16 cellular contexts compared by ENCODE assay signal in the genomic region with DNA sequence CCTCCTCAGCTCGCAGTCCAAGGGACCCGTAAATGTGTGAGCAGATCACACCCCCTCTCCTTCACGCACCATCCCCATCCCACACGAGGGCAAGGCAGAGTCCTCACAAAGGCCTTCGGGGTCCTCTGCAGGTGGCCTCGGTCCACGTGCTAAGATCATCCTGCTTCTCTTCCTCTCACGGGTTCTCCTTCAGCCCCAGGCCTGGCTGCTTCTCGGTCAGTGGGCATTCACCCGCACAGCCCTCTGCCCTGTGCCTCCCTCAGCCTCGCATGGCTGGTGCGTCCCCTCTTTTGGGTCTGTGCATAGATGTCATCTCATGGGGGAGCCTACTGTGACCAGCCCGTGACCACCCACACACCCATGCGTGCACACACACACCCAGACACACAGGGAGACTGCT. TPM values are rescaled to one million over a fixed set of nuclear protein-coding genes. Genes with fewer than 3 reads are reported as not detected.
DNase-seq lines count a peak whose midpoint lies in the region; ATAC-seq and TF ChIP-seq lines count a peak whose summit lies in the region.
"Had no signal": no experiment of that assay in that cellular context is flagged by ENCODE, and none has a peak within 500 bp of the region (broad histone marks: within the 10 kb centered on the region; RNA-seq: fewer than 3 reads in every experiment).

No MANE protein-coding gene starts in this region.

- H3K4me1 Mint-ChIP-seq in endothelial cell (ENCODE audit: unreplicated experiment): no peaks in the 10 kb centered on the region
- H3K4me1 Mint-ChIP-seq: B cell; CD4-positive, alpha-beta memory T cell; GM23338; H9 had no signal

- no peak for ATAC-seq in SK-N-SH treated with all-trans-retinoic acid at 6 μM for 48 hours
- ATAC-seq: GM23338 had no signal

- no peak overlapping the region for H3K27ac Mint-ChIP-seq in endothelial cell (ENCODE audit: unreplicated experiment)
- H3K27ac Mint-ChIP-seq: B cell; CD4-positive, alpha-beta memory T cell; GM23338; H9 had no signal

- DNase-seq in left ventricle myocardium inferior (peak; percentile 3), cardiac septum (ENCODE audit: low spot score) (no peak), endothelial cell (ENCODE audit: low spot score) (no peak), posterior vena cava (ENCODE audit: low spot score) (peak; percentile 51), NCI-H446 treated with DMSO at 0.1 percent for 48 hours (lab: John Stamatoyannopoulos, UW) (no peak), NCI-H1436 treated with DMSO at 0.1 percent for 48 hours (lab: John Stamatoyannopoulos, UW) (no peak)
- DNase-seq: CD4-positive, alpha-beta memory T cell; DMS153; DMS79 treated with DMSO at 0.1 percent for 48 hours; EL; H9 had no signal

- H3K4me3 Mint-ChIP-seq in endothelial cell (ENCODE audit: unreplicated experiment): peak overlapping the region; percentile 62
- H3K4me3 Mint-ChIP-seq: B cell; CD4-positive, alpha-beta memory T cell; GM23338; H9 had no signal

- H3K9me3 ChIP-seq in left ventricle myocardium inferior (replicated peaks): peaks cover 34% of the 10 kb centered on the region

- peaks cover 15% of the 10 kb centered on the region for H3K27me3 Mint-ChIP-seq in endothelial cell (ENCODE audit: unreplicated experiment)

- no peak overlapping the region for H3K27ac ChIP-seq in left ventricle myocardium inferior (replicated peaks)
- H3K27ac ChIP-seq: C4-2B had no signal

- H3K27me3 ChIP-seq in left ventricle myocardium inferior (ENCODE audit: low read depth): peaks cover 19% of the 10 kb centered on the region

- H3K36me3 ChIP-seq in left ventricle myocardium inferior: no peaks in the 10 kb centered on the region

- H3K9me3 Mint-ChIP-seq in endothelial cell (ENCODE audit: unreplicated experiment): peaks cover 32% of the 10 kb centered on the region

- H3K4me3 ChIP-seq in left ventricle myocardium inferior: no peak overlapping the region
- H3K4me3 ChIP-seq: GM23338 had no signal

- H3K36me3 Mint-ChIP-seq in endothelial cell (ENCODE audit: low read depth, unreplicated experiment): peaks cover 22% of the 10 kb centered on the region
- H3K36me3 Mint-ChIP-seq: CD4-positive, alpha-beta memory T cell had no signal

- no peaks in the 10 kb centered on the region for H3K4me1 ChIP-seq in left ventricle myocardium inferior

- no peak for TF ChIP-seq CTCF in left ventricle myocardium inferior (IDR thresholded peaks at IDR 0.05; ENCODE audit: borderline replicate concordance)
- no peak for TF ChIP-seq CTCF in endothelial cell (IDR thresholded peaks at IDR 0.05; ENCODE audit: unreplicated experiment)

- intact Hi-C loops in left ventricle myocardium inferior (cut with micrococcal nuclease): no loop called here
- intact Hi-C loops in cardiac septum (cut with DNase I): no loop called here
- intact Hi-C loops in posterior vena cava (cut with DNase I): no loop called here

TF ChIP-seq in SK-N-SH treated with all-trans-retinoic acid at 6 μM for 48 hours, 23 proteins besides CTCF, POLR2A, EP300 and RAD21:
- no peak for TF ChIP-seq OSR1 (CRISPR knock-in tag; IDR thresholded peaks at IDR 0.05)
- TF ChIP-seq CSDC2 (CRISPR knock-in tag; IDR thresholded peaks at IDR 0.05): no peak
- no peak for TF ChIP-seq BACH2 (CRISPR knock-in tag; IDR thresholded peaks at IDR 0.05; ENCODE audit: borderline replicate concordance)
- TF ChIP-seq, protein P1, sequence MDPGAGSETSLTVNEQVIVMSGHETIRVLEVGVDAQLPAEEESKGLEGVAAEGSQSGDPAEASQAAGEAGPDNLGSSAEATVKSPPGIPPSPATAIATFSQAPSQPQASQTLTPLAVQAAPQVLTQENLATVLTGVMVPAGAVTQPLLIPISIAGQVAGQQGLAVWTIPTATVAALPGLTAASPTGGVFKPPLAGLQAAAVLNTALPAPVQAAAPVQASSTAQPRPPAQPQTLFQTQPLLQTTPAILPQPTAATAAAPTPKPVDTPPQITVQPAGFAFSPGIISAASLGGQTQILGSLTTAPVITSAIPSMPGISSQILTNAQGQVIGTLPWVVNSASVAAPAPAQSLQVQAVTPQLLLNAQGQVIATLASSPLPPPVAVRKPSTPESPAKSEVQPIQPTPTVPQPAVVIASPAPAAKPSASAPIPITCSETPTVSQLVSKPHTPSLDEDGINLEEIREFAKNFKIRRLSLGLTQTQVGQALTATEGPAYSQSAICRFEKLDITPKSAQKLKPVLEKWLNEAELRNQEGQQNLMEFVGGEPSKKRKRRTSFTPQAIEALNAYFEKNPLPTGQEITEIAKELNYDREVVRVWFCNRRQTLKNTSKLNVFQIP (CRISPR knock-in tag; IDR thresholded peaks at IDR 0.05; ENCODE audit: borderline replicate concordance, low read depth): no peak
- TF ChIP-seq, protein P2, sequence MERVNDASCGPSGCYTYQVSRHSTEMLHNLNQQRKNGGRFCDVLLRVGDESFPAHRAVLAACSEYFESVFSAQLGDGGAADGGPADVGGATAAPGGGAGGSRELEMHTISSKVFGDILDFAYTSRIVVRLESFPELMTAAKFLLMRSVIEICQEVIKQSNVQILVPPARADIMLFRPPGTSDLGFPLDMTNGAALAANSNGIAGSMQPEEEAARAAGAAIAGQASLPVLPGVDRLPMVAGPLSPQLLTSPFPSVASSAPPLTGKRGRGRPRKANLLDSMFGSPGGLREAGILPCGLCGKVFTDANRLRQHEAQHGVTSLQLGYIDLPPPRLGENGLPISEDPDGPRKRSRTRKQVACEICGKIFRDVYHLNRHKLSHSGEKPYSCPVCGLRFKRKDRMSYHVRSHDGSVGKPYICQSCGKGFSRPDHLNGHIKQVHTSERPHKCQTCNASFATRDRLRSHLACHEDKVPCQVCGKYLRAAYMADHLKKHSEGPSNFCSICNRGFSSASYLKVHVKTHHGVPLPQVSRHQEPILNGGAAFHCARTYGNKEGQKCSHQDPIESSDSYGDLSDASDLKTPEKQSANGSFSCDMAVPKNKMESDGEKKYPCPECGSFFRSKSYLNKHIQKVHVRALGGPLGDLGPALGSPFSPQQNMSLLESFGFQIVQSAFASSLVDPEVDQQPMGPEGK (CRISPR knock-in tag; IDR thresholded peaks at IDR 0.05; ENCODE audit: borderline replicate concordance): no peak
- TF ChIP-seq ZNF70 (CRISPR knock-in tag; IDR thresholded peaks at IDR 0.05): no peak
- TF ChIP-seq RARB (CRISPR knock-in tag; IDR thresholded peaks at IDR 0.05): no peak
- TF ChIP-seq SNAI2 (CRISPR knock-in tag; IDR thresholded peaks at IDR 0.05): no peak
- no peak for TF ChIP-seq ZNF8 (CRISPR knock-in tag; IDR thresholded peaks at IDR 0.05)
- TF ChIP-seq, protein P3, sequence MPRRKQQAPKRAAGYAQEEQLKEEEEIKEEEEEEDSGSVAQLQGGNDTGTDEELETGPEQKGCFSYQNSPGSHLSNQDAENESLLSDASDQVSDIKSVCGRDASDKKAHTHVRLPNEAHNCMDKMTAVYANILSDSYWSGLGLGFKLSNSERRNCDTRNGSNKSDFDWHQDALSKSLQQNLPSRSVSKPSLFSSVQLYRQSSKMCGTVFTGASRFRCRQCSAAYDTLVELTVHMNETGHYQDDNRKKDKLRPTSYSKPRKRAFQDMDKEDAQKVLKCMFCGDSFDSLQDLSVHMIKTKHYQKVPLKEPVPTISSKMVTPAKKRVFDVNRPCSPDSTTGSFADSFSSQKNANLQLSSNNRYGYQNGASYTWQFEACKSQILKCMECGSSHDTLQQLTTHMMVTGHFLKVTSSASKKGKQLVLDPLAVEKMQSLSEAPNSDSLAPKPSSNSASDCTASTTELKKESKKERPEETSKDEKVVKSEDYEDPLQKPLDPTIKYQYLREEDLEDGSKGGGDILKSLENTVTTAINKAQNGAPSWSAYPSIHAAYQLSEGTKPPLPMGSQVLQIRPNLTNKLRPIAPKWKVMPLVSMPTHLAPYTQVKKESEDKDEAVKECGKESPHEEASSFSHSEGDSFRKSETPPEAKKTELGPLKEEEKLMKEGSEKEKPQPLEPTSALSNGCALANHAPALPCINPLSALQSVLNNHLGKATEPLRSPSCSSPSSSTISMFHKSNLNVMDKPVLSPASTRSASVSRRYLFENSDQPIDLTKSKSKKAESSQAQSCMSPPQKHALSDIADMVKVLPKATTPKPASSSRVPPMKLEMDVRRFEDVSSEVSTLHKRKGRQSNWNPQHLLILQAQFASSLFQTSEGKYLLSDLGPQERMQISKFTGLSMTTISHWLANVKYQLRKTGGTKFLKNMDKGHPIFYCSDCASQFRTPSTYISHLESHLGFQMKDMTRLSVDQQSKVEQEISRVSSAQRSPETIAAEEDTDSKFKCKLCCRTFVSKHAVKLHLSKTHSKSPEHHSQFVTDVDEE (CRISPR knock-in tag; IDR thresholded peaks at IDR 0.05): no peak
- TF ChIP-seq, protein P4, sequence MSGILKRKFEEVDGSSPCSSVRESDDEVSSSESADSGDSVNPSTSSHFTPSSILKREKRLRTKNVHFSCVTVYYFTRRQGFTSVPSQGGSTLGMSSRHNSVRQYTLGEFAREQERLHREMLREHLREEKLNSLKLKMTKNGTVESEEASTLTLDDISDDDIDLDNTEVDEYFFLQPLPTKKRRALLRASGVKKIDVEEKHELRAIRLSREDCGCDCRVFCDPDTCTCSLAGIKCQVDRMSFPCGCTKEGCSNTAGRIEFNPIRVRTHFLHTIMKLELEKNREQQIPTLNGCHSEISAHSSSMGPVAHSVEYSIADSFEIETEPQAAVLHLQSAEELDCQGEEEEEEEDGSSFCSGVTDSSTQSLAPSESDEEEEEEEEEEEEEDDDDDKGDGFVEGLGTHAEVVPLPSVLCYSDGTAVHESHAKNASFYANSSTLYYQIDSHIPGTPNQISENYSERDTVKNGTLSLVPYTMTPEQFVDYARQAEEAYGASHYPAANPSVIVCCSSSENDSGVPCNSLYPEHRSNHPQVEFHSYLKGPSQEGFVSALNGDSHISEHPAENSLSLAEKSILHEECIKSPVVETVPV (CRISPR knock-in tag; IDR thresholded peaks at IDR 0.05): no peak
- no peak for TF ChIP-seq PPARA (CRISPR knock-in tag; IDR thresholded peaks at IDR 0.05; ENCODE audit: borderline replicate concordance)
- TF ChIP-seq ZC3H10 (CRISPR knock-in tag; IDR thresholded peaks at IDR 0.05): no peak

RNA-seq across cellular contexts. Expression of a gene that starts 17.3 kb away (rescaled TPM):
- not detected for total RNA-seq in left ventricle myocardium inferior
- total RNA-seq in cardiac septum: not detected
- not detected for total RNA-seq in endothelial cell (ENCODE audit: unreplicated experiment)
- total RNA-seq in posterior vena cava: not detected
- total RNA-seq: B cell; CD4-positive, alpha-beta memory T cell; GM23338; H9; HT1080 had no signal

Comparison
In these comparisons a context has a peak if more than half of its experiments do, and no peak if none do; other contexts are left out.
1. DNase-seq: peak in left ventricle myocardium inferior (single experiment) and posterior vena cava (single experiment); none in cardiac septum (single experiment), endothelial cell (single experiment), NCI-H446 treated with DMSO at 0.1 percent for 48 hours (single experiment) and NCI-H1436 treated with DMSO at 0.1 percent for 48 hours (single experiment).